In the genomic region with DNA sequence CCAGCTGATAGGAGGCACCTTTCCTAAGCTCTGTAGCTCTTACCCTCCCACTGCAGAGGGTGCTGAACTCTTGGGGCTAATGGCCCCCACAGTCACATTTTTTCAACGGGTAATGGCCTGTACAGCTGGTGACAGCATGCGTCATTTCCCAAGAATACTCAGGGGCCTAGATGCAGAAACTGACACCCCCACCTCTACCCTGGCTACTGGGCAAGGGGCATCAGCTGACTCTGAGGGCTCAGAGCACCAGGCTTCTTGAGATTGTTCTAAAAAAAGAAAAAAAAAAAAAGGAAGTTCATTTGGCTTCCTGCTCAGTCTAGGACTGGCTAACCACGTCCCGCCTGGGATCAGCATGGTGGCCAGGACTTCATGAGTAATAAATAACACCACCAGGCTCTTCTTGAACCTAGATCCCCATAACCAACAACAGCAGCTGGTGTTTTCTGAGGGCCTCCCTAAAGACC, we compare ENCODE assay signal across 11 cellular contexts. TPM values are rescaled to one million over a fixed set of nuclear protein-coding genes. Genes with fewer than 3 reads are reported as not detected.
DNase-seq lines count a peak whose midpoint lies in the region; ATAC-seq, FAIRE-seq and TF ChIP-seq lines count a peak whose summit lies in the region.
"Had no signal": no experiment of that assay in that cellular context is flagged by ENCODE, and none has a peak within 500 bp of the region (broad histone marks: within the 10 kb centered on the region; RNA-seq: fewer than 3 reads in every experiment).

No MANE protein-coding gene starts in this region.

- no peak overlapping the region for H3K27ac ChIP-seq in CD4-positive, CD25-positive, alpha-beta regulatory T cell (ENCODE audit: insufficient read depth, low read length, poor library complexity, severe bottlenecking)
- H3K27ac ChIP-seq in gastroesophageal sphincter (no peak overlapping the region), pancreas (no peak overlapping the region), WERI-Rb-1 (no peak overlapping the region), thyroid gland (no peak overlapping the region)

- no peak for TF ChIP-seq POLR2A in gastroesophageal sphincter (IDR thresholded peaks at IDR 0.05)
- no peak for TF ChIP-seq POLR2A in thyroid gland (IDR thresholded peaks at IDR 0.05)

- TF ChIP-seq EP300 in gastroesophageal sphincter (IDR thresholded peaks at IDR 0.05): no peak

- H3K36me3 Mint-ChIP-seq in CD4-positive, CD25-positive, alpha-beta regulatory T cell: no peaks in the 10 kb centered on the region

- peaks cover 7% of the 10 kb centered on the region for H3K4me1 ChIP-seq in CD4-positive, CD25-positive, alpha-beta regulatory T cell (ENCODE audit: control insufficient read depth, insufficient read depth, low read length, poor library complexity, severe bottlenecking)
- H3K4me1 ChIP-seq in gastroesophageal sphincter (peaks cover 0 to 52% (median 4%) of the 10 kb centered on the region in 3 donors), pancreas (peaks cover 21 to 25% (median 25%) of the 10 kb centered on the region in 3 donors), thyroid gland (peaks cover 1 to 11% of the 10 kb centered on the region in 2 donors)

- intact Hi-C loops in pancreas (cut with DNase I) (no loop called here), thyroid gland (cut with DNase I) (no loop called here)

- H3K9me3 ChIP-seq in CD4-positive, CD25-positive, alpha-beta regulatory T cell (ENCODE audit: control insufficient read depth in 2 of 2, low read length in 2 of 2): no peaks in the 10 kb centered on the region
- no peaks in the 10 kb centered on the region for H3K9me3 ChIP-seq in gastroesophageal sphincter
- no peaks in the 10 kb centered on the region for H3K9me3 ChIP-seq in pancreas
- H3K9me3 ChIP-seq in WERI-Rb-1 (ENCODE audit: severe bottlenecking): no peaks in the 10 kb centered on the region
- no peaks in the 10 kb centered on the region for H3K9me3 ChIP-seq in thyroid gland

- H3K9me3 Mint-ChIP-seq in CD4-positive, CD25-positive, alpha-beta regulatory T cell: no peaks in the 10 kb centered on the region

- H3K4me3 Mint-ChIP-seq in CD4-positive, CD25-positive, alpha-beta regulatory T cell: no peak overlapping the region

- peak; percentile 55 for ATAC-seq in CD4-positive, CD25-positive, alpha-beta regulatory T cell (ENCODE audit: low read depth in 2 of 2)
- ATAC-seq in gastroesophageal sphincter (peak; percentile 62), pancreas (peak in 3 of 4 donors; percentile 28 to 67 (median 59))

- WGBS in gastroesophageal sphincter (ENCODE audit: low coverage in 1 of 2), 2 donors: 40 to 85% methylated on average over 2 to 3 of the region's 4 CpGs
- WGBS in pancreas, 2 donors: 60 to 68% methylated on average over 4 of the region's 4 CpGs
- 55 to 62% methylated on average over 4 of the region's 4 CpGs for WGBS in thyroid gland, 2 donors

- no peak overlapping the region for H3K4me3 ChIP-seq in CD4-positive, CD25-positive, alpha-beta regulatory T cell (ENCODE audit: low read depth, low read length)
- no peak overlapping the region for H3K4me3 ChIP-seq in gastroesophageal sphincter
- H3K4me3 ChIP-seq in pancreas: no peak overlapping the region
- H3K4me3 ChIP-seq in WERI-Rb-1 (ENCODE audit: low read depth, low read length): no peak overlapping the region
- no peak overlapping the region for H3K4me3 ChIP-seq in thyroid gland (replicated peaks in 1 of 3)

- TF ChIP-seq CTCF in gastroesophageal sphincter (IDR thresholded peaks at IDR 0.05) (no peak), pancreas (IDR thresholded peaks at IDR 0.05) (no peak), WERI-Rb-1 (IDR thresholded peaks at IDR 0.05; ENCODE audit: low read depth, low read length) (no peak), thyroid gland (IDR thresholded peaks at IDR 0.05) (no peak)

- H3K27ac Mint-ChIP-seq in CD4-positive, CD25-positive, alpha-beta regulatory T cell: peak overlapping the region in 1 of 3 donors; percentile 67

- peaks cover 5% of the 10 kb centered on the region for H3K27me3 Mint-ChIP-seq in CD4-positive, CD25-positive, alpha-beta regulatory T cell

- H3K4me1 Mint-ChIP-seq in CD4-positive, CD25-positive, alpha-beta regulatory T cell: peaks cover 7 to 28% (median 16%) of the 10 kb centered on the region in 4 donors

- no peaks in the 10 kb centered on the region for H3K27me3 ChIP-seq in CD4-positive, CD25-positive, alpha-beta regulatory T cell (ENCODE audit: control insufficient read depth, insufficient read depth, low read length)
- H3K27me3 ChIP-seq in gastroesophageal sphincter: no peaks in the 10 kb centered on the region
- no peaks in the 10 kb centered on the region for H3K27me3 ChIP-seq in pancreas
- no peaks in the 10 kb centered on the region for H3K27me3 ChIP-seq in WERI-Rb-1 (ENCODE audit: insufficient read depth, low read depth, severe bottlenecking)
- H3K27me3 ChIP-seq in thyroid gland: no peaks in the 10 kb centered on the region

- H3K36me3 ChIP-seq in CD4-positive, CD25-positive, alpha-beta regulatory T cell (ENCODE audit: control insufficient read depth, insufficient read depth, low read length): no peaks in the 10 kb centered on the region
- H3K36me3 ChIP-seq in gastroesophageal sphincter: no peaks in the 10 kb centered on the region
- no peaks in the 10 kb centered on the region for H3K36me3 ChIP-seq in pancreas
- no peaks in the 10 kb centered on the region for H3K36me3 ChIP-seq in WERI-Rb-1
- no peaks in the 10 kb centered on the region for H3K36me3 ChIP-seq in thyroid gland

- no peak for DNase-seq in CD4-positive, CD25-positive, alpha-beta regulatory T cell
- DNase-seq in NOMO-1 (lab: John Stamatoyannopoulos, UW; ENCODE audit: unreplicated experiment in 2 of 2): peak; percentile 82 to 87
- no peak for DNase-seq in pancreas
- DNase-seq in SK-N-DZ (ENCODE audit: low spot score): no peak
- no peak for DNase-seq in WERI-Rb-1
- DNase-seq in thyroid gland: no peak
- DNase-seq in NCI-H226: no peak
- DNase-seq: activated T-cell treated with anti-CD3 and anti-CD28 coated beads, Interleukin-2, amount 50 U/mL, for 48 hours; effector memory CD4-positive, alpha-beta T cell; NCI-H187 had no signal

- no peak for FAIRE-seq in pancreas (lab: Jason Lieb, UNC)

RNA-seq across cellular contexts. Expression of a gene that starts 35.2 kb away (rescaled TPM):
- total RNA-seq in CD4-positive, CD25-positive, alpha-beta regulatory T cell: 200 TPM
- polyA plus RNA-seq in CD4-positive, CD25-positive, alpha-beta regulatory T cell: 100 to 1,000 TPM in 2 of 4 donors, 10 to 100 TPM in 2; 78.5 to 116 (median 105) TPM
- total RNA-seq in gastroesophageal sphincter (100 to 1,000 TPM; 154 to 451 (median 280) TPM), pancreas (100 to 1,000 TPM; 121 to 310 (median 212) TPM), thyroid gland (100 to 1,000 TPM in 3 of 4 donors, 10 to 100 TPM in 1; 96.9 to 274 (median 127) TPM)
- polyA plus RNA-seq in pancreas: 100 to 1,000 TPM in 1 of 2 donors, 10 to 100 TPM in 1; 63.7 to 150 TPM
- 1.4 and 3.7 TPM in 2 replicates for polyA plus RNA-seq in SK-N-DZ (2014; cell fraction: cytosol; rRNA removed)
- 0.45 and 0.78 TPM in 2 replicates for polyA plus RNA-seq in SK-N-DZ (2014; cell fraction: nucleus; rRNA removed)

Comparison
In these comparisons a context has a peak if more than half of its experiments do, and no peak if none do; other contexts are left out.
1. DNase-seq: peak in NOMO-1 (2 of 2); none in CD4-positive, CD25-positive, alpha-beta regulatory T cell (0 of 3), pancreas (0 of 6), SK-N-DZ (single experiment), WERI-Rb-1 (single experiment), thyroid gland (0 of 2) and NCI-H226 (single experiment).
2. Peak in every context shown above with its lines, with median percentiles within 50 percentile points of each other: ATAC-seq.